23 cellular contexts compared by ENCODE assay signal in the genomic region with DNA sequence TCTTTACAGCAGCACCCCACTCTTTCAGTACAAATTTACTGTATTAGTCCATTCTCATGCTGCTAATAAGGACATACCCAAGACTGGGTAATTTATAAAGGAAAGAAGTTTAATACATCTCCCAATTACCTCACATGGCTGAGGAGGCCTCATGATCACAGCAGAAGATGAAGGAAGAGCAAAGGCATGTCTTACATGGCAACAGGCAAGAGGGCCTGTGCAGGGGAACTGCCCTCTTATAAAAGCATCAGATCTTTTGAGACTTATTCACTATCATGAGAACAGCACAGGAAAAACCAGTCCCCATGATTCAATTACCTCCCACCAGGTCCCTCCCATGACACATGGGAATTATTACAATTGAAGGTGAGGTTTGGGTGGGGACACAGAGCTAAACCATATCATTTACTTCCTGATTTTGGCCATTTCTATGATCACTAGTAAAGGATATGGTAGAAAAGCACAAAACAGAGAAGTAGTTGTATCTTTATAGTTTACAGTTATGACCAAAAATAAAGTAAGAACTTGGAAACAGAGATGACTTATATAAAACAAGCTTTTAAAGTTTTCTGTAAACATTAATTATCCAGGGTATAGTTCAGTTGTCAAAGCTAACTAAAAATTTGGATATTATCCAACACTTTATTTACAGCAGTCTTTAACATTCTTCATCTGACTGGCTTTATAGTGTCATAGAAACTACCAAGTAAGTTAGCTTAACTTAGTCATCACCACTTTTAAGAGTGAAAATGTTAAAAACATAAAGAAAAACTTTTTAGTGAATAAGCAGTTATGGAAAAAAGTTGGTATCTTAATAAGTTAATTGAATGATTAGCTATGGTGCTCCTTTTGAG. TPM values are rescaled to one million over a fixed set of nuclear protein-coding genes. Genes with fewer than 3 reads are reported as not detected.
"Had no signal": no experiment of that assay in that cellular context is flagged by ENCODE, and none has a peak within 500 bp of the region (broad histone marks: within the 10 kb centered on the region; RNA-seq: fewer than 3 reads in every experiment).

No MANE protein-coding gene starts in this region.

- DNase-seq: activated B cell treated with CpG ODN at 0.5 μM for 24 hours; activated CD4-positive, alpha-beta memory T cell treated with anti-CD3 and anti-CD28 coated beads for 36 hours; activated CD4-positive, alpha-beta T cell treated with anti-CD3 and anti-CD28 coated beads for 1 hour; activated CD4-positive, alpha-beta T cell treated with anti-CD3 and anti-CD28 coated beads, Interleukin-2, amount 10 ng/mL, durations not matched to agents 24 days and 14 days; activated gamma-delta T cell treated with Interleukin-2 at 50 U/mL for 16 hours; activated naive CD4-positive, alpha-beta T cell treated with anti-CD3 and anti-CD28 coated beads, Interleukin-2, amount 10 ng/mL, durations not matched to agents 7 days and 5 days; activated naive CD8-positive, alpha-beta T cell treated with anti-CD3 and anti-CD28 coated beads for 36 hours; activated T-cell treated with anti-CD3 and anti-CD28 coated beads, Interleukin-2, amount 50 U/mL, for 72 hours; brain microvascular endothelial cell; cerebellar nuclear complex; KG1; NCI-H1048; NCI-H1417; NCI-H2029; NCI-H446; NCI-H524; SIG-M5; T-cell; T-helper 2 cell; T1000 had no signal

- H3K27ac Mint-ChIP-seq: activated B cell treated with CpG ODN at 0.5 μM for 24 hours; activated CD4-positive, alpha-beta memory T cell treated with anti-CD3 and anti-CD28 coated beads for 36 hours; activated CD4-positive, alpha-beta T cell treated with anti-CD3 and anti-CD28 coated beads, Interleukin-2, amount 10 ng/mL, durations not matched to agents 24 days and 14 days; activated naive CD4-positive, alpha-beta T cell treated with anti-CD3 and anti-CD28 coated beads, Interleukin-2, amount 10 ng/mL, durations not matched to agents 7 days and 5 days; activated naive CD8-positive, alpha-beta T cell treated with anti-CD3 and anti-CD28 coated beads for 36 hours; activated T-cell treated with anti-CD3 and anti-CD28 coated beads, Interleukin-2, amount 50 U/mL, for 72 hours; activated T-helper 2 cell treated with anti-CD3 and anti-CD28 coated beads, Interferon-gamma antibody, Interleukin-2, Interleukin-4, amounts not matched to agents 10 μg/mL and 5 μg/mL and 100 μg/mL, durations not matched to agents 14 hours and 24 hours and 36 hours; T-cell had no signal

- H3K36me3 Mint-ChIP-seq: activated CD4-positive, alpha-beta memory T cell treated with anti-CD3 and anti-CD28 coated beads for 36 hours; activated naive CD4-positive, alpha-beta T cell treated with anti-CD3 and anti-CD28 coated beads, Interleukin-2, amount 10 ng/mL, durations not matched to agents 7 days and 5 days; activated naive CD8-positive, alpha-beta T cell treated with anti-CD3 and anti-CD28 coated beads for 36 hours; T-cell had no signal

- H3K27me3 Mint-ChIP-seq: activated CD4-positive, alpha-beta memory T cell treated with anti-CD3 and anti-CD28 coated beads for 36 hours; activated CD4-positive, alpha-beta T cell treated with anti-CD3 and anti-CD28 coated beads, Interleukin-2, amount 10 ng/mL, durations not matched to agents 24 days and 14 days; activated naive CD4-positive, alpha-beta T cell treated with anti-CD3 and anti-CD28 coated beads, Interleukin-2, amount 10 ng/mL, durations not matched to agents 7 days and 5 days; activated naive CD8-positive, alpha-beta T cell treated with anti-CD3 and anti-CD28 coated beads for 36 hours had no signal

- ATAC-seq: activated T-cell treated with anti-CD3 and anti-CD28 coated beads, Interleukin-2, amount 50 U/mL, for 72 hours; T-cell had no signal

- FAIRE-seq: TTC549 had no signal

- H3K27me3 ChIP-seq: brain microvascular endothelial cell had no signal

- H3K36me3 ChIP-seq: brain microvascular endothelial cell had no signal

- H3K4me3 Mint-ChIP-seq: activated B cell treated with CpG ODN at 0.5 μM for 24 hours; activated CD4-positive, alpha-beta memory T cell treated with anti-CD3 and anti-CD28 coated beads for 36 hours; activated CD4-positive, alpha-beta T cell treated with anti-CD3 and anti-CD28 coated beads, Interleukin-2, amount 10 ng/mL, durations not matched to agents 24 days and 14 days; activated naive CD4-positive, alpha-beta T cell treated with anti-CD3 and anti-CD28 coated beads, Interleukin-2, amount 10 ng/mL, durations not matched to agents 7 days and 5 days; activated naive CD8-positive, alpha-beta T cell treated with anti-CD3 and anti-CD28 coated beads for 36 hours; activated T-cell treated with anti-CD3 and anti-CD28 coated beads, Interleukin-2, amount 50 U/mL, for 72 hours; T-cell had no signal

- H3K27ac ChIP-seq: brain microvascular endothelial cell had no signal

- H3K4me1 Mint-ChIP-seq: activated B cell treated with CpG ODN at 0.5 μM for 24 hours; activated CD4-positive, alpha-beta T cell treated with anti-CD3 and anti-CD28 coated beads, Interleukin-2, amount 10 ng/mL, durations not matched to agents 24 days and 14 days; activated naive CD4-positive, alpha-beta T cell treated with anti-CD3 and anti-CD28 coated beads, Interleukin-2, amount 10 ng/mL, durations not matched to agents 7 days and 5 days; activated naive CD8-positive, alpha-beta T cell treated with anti-CD3 and anti-CD28 coated beads for 36 hours; T-cell had no signal

- H3K9me3 Mint-ChIP-seq: activated naive CD4-positive, alpha-beta T cell treated with anti-CD3 and anti-CD28 coated beads, Interleukin-2, amount 10 ng/mL, durations not matched to agents 7 days and 5 days had no signal

RNA-seq across cellular contexts. Expression of gene P2RY1, which starts 40.2 kb away (rescaled TPM):
- total RNA-seq: LHCN-M2 had no signal
